Comparison of ENCODE assay signal across 28 cellular contexts in the genomic region with DNA sequence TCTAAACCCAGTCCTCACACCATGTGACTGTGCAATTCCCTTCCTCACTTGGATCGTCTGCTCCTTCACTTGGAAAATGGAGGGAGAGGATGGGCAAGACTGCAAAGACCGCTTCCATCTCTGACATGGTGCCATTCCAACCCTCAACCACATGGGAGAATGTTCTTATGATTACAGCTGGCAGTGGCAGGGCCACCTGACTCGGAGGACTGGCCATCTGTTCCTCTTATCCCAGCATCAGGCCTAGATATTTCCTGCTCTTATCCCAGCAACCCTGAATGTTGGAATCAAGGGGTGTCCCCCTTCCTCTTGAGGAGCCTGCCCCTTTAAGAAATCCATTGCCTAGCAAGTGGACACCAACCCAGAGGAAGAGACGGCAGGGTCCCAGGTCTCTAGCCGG. TPM values are rescaled to one million over a fixed set of nuclear protein-coding genes. Genes with fewer than 3 reads are reported as not detected.
DNase-seq lines count a peak whose midpoint lies in the region; FAIRE-seq and TF ChIP-seq lines count a peak whose summit lies in the region.
"Had no signal": no experiment of that assay in that cellular context is flagged by ENCODE, and none has a peak within 500 bp of the region (broad histone marks: within the 10 kb centered on the region; RNA-seq: fewer than 3 reads in every experiment).

No MANE protein-coding gene starts in this region.

- DNase-seq in NCI-H1694 (lab: John Stamatoyannopoulos, UW) (peak; percentile 11), NCI-H1694 treated with DMSO at 0.1 percent for 48 hours (lab: John Stamatoyannopoulos, UW) (no peak), D721Med (ENCODE audit: insufficient read length, low spot score) (no peak), NCI-H82 (lab: John Stamatoyannopoulos, UW) (peak; percentile 70), trophoblast cell (no peak), hypothalamus (lab: John Stamatoyannopoulos, UW) (no peak), NCI-H1417 (lab: John Stamatoyannopoulos, UW) (no peak), smooth muscle cell (lab: John Stamatoyannopoulos, UW; ENCODE audit: unreplicated experiment) (no peak)
- DNase-seq: AML-193; Calu3; CD8-positive, alpha-beta memory T cell; DND-41; HCEC 1CT; MG63; NCI-H1436 treated with DMSO at 0.1 percent for 48 hours; NCI-H2029 treated with DMSO at 0.1 percent for 48 hours; NCI-H748 treated with DMSO at 0.1 percent for 48 hours; OCI-M1 had no signal

- peak overlapping the region; percentile 45 for H3K23ac ChIP-seq in trophoblast cell (ENCODE audit: low read length)

- no peak overlapping the region for H3K14ac ChIP-seq in trophoblast cell (ENCODE audit: low read length)

- H3K27me3 ChIP-seq in trophoblast cell (ENCODE audit: insufficient read depth, low read length) = no peaks in the 10 kb centered on the region
- H3K27me3 ChIP-seq in smooth muscle cell (ENCODE audit: low read depth) = peaks cover 93% of the 10 kb centered on the region
- H3K27me3 ChIP-seq: SJSA1 had no signal

- H3K4me3 ChIP-seq in trophoblast cell (ENCODE audit: low read depth, low read length) = no peak overlapping the region
- H3K4me3 ChIP-seq in smooth muscle cell = no peak overlapping the region
- H3K4me3 ChIP-seq: GM23338, K562, MG63, SJSA1 had no signal

- H3K4me1 ChIP-seq in trophoblast cell (ENCODE audit: control insufficient read depth in 1 of 2, insufficient read depth in 2 of 2, low read length in 2 of 2) = no peaks in the 10 kb centered on the region
- H3K4me1 ChIP-seq in smooth muscle cell (ENCODE audit: low read depth) = no peaks in the 10 kb centered on the region
- H3K4me1 ChIP-seq: SJSA1 had no signal

- no peak overlapping the region for H4K8ac ChIP-seq in trophoblast cell (ENCODE audit: low read depth, low read length)

- H2BK5ac ChIP-seq in trophoblast cell (ENCODE audit: low read depth, low read length, poor library complexity) = no peak overlapping the region

- no peaks in the 10 kb centered on the region for H3F3A ChIP-seq in smooth muscle cell (ENCODE audit: low read depth)

- no peak overlapping the region for H3K4me2 ChIP-seq in trophoblast cell (ENCODE audit: low read length)
- H3K4me2 ChIP-seq in smooth muscle cell = no peak overlapping the region
- H3K4me2 ChIP-seq: GM23338 had no signal

- no peak overlapping the region for H4K12ac ChIP-seq in trophoblast cell (ENCODE audit: low read depth, low read length)

- FAIRE-seq in D721Med (lab: Jason Lieb, UNC) = peak; percentile 21
- FAIRE-seq: GM12891, HepG2, K562 had no signal

- H3K4ac ChIP-seq in trophoblast cell (ENCODE audit: low read depth, low read length) = no peak overlapping the region

- H3K18ac ChIP-seq in trophoblast cell (ENCODE audit: low read length) = no peak overlapping the region

- H3K9ac ChIP-seq in trophoblast cell (ENCODE audit: low read length) (no peak overlapping the region), smooth muscle cell (ENCODE audit: low read depth) (no peak overlapping the region)

- no peak overlapping the region for H2AFZ ChIP-seq in trophoblast cell (ENCODE audit: insufficient read depth, low read length, poor library complexity)
- no peak overlapping the region for H2AFZ ChIP-seq in smooth muscle cell (ENCODE audit: low read depth)
- H2AFZ ChIP-seq: GM23338 had no signal

- H3K79me2 ChIP-seq in trophoblast cell (ENCODE audit: control insufficient read depth, insufficient read depth, low read length, poor library complexity) (no peaks in the 10 kb centered on the region), smooth muscle cell (ENCODE audit: low read depth) (no peaks in the 10 kb centered on the region)

- no peak overlapping the region for H4K91ac ChIP-seq in trophoblast cell (ENCODE audit: low read depth, low read length)

- no peaks in the 10 kb centered on the region for H4K20me1 ChIP-seq in smooth muscle cell (ENCODE audit: low read depth)

- H3K27ac ChIP-seq in trophoblast cell (ENCODE audit: low read depth, low read length) (no peak overlapping the region), smooth muscle cell (ENCODE audit: low read depth) (no peak overlapping the region)
- H3K27ac ChIP-seq: HL-60, SJSA1 had no signal

- no peak overlapping the region for H2BK12ac ChIP-seq in trophoblast cell (ENCODE audit: low read length)

- no peaks in the 10 kb centered on the region for H3K79me1 ChIP-seq in trophoblast cell (ENCODE audit: low read length)

- no peak overlapping the region for H2BK120ac ChIP-seq in trophoblast cell (ENCODE audit: insufficient read depth, low read length, poor library complexity)

- no peak for TF ChIP-seq CTCF in D721Med (IDR thresholded peaks at IDR 0.05; ENCODE audit: insufficient read depth, missing control alignments)
- TF ChIP-seq CTCF in smooth muscle cell (IDR thresholded peaks at IDR 0.05; ENCODE audit: borderline replicate concordance, insufficient read depth, poor library complexity, severe bottlenecking) = no peak

- no peak overlapping the region for H2AK5ac ChIP-seq in trophoblast cell (ENCODE audit: low read length)

- peaks cover 4% of the 10 kb centered on the region for H3K9me3 ChIP-seq in trophoblast cell (ENCODE audit: insufficient read depth, low read depth, low read length)
- no peaks in the 10 kb centered on the region for H3K9me3 ChIP-seq in smooth muscle cell (replicated peaks; ENCODE audit: low read depth)
- H3K9me3 ChIP-seq: MG63, SJSA1 had no signal

- no CpG with 5 or more reads among the region's 5 CpGs for WGBS in trophoblast cell (ENCODE audit: extremely low coverage, insufficient coverage, insufficient read length)
- 89% methylated on average over 5 of the region's 5 CpGs for WGBS in smooth muscle cell (ENCODE audit: low lambda C conversion rate)

- H3K36me3 ChIP-seq in trophoblast cell (ENCODE audit: control insufficient read depth in 1 of 2, insufficient read depth in 2 of 2, low read length in 2 of 2) (no peaks in the 10 kb centered on the region), smooth muscle cell (ENCODE audit: low read depth) (no peaks in the 10 kb centered on the region)
- H3K36me3 ChIP-seq: MG63, SJSA1 had no signal

RNA-seq across cellular contexts. Expression of gene DSCAML1, which starts 15.4 kb away (rescaled TPM):
- polyA plus RNA-seq in trophoblast cell (2013) = 0.01 TPM in 1 of 2 replicates, not detected in the other
- total RNA-seq in smooth muscle cell = 0.04 and 0.22 TPM in 2 replicates
- 0.37 TPM in 1 of 2 replicates, not detected in the other for polyA plus RNA-seq in smooth muscle cell
- total RNA-seq: A172, HT-29, K562, LHCN-M2 had no signal
- polyA plus RNA-seq: AG04450; CD8-positive, alpha-beta memory T cell; GM23338; K562 had no signal

RNA-seq across cellular contexts. Expression of gene FXYD2, which starts 42.9 kb away (rescaled TPM):
- polyA plus RNA-seq in trophoblast cell (2013) = not detected in 2 replicates
- 0.40 TPM in 1 of 2 replicates, not detected in the other for total RNA-seq in smooth muscle cell
- 1.00 and 2.3 TPM in 2 replicates for polyA plus RNA-seq in smooth muscle cell
- total RNA-seq: A172, K562, LHCN-M2, SJSA1 had no signal
- polyA plus RNA-seq: AG04450, K562 had no signal

Comparison
In these comparisons a context has a peak if more than half of its experiments do, and no peak if none do; other contexts are left out.
1. DNase-seq: peak in NCI-H1694 (single experiment) and NCI-H82 (single experiment); none in NCI-H1694 treated with DMSO at 0.1 percent for 48 hours (single experiment), D721Med (single experiment), trophoblast cell (0 of 2), hypothalamus (0 of 51), NCI-H1417 (0 of 3) and smooth muscle cell (single experiment).